ENCODE assay signal across 1 cellular context in the genomic region with DNA sequence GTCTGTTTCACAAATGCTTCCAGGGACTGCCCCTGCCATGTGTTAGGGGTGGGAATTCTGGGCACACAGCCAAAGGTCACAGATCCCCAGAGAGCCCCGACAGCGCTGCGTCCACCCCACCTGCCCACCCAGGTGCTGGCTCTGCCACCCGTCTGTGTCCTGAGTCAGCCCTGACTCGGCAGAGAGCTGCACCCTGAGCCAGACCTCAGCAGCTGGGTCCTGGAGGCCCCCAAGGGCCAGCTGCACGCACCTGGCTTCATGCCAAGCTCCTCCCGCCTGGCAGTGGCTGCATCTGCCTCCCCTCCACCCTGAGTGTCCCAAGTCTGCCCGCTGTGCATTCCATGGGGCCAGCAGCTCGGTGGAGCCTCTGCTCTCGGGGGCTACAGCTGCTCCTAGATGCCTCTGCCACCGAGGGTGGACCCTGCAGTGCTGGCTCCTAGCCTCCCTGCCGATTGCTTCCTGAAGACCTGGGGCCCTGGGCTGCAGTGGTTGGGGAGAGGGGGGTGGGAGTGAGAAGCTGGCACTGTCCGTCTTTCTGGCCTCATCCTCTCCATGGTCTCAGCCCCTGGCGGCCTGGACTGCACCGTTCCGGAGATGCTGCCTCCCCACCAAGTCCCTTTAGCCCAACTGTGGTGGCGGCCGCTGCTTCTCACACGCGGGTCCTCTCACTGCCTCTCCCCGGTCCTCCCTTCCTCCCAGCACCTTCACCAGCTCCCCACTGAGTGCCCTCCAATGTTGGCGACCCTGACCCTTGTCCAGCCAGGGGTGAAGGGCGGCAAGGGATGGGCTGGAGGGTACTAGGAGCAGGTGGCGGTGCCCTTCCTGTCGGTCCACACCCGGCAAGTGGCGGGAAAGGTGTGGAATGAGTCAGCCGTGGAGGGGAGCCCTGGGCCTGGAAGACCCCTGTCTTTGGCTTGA.
TF ChIP-seq lines count a peak whose summit lies in the region.

No MANE protein-coding gene starts in this region.

TF ChIP-seq in GM23338, 12 proteins besides CTCF, POLR2A, EP300 and RAD21 (continued from another document):
- TF ChIP-seq, protein P1, sequence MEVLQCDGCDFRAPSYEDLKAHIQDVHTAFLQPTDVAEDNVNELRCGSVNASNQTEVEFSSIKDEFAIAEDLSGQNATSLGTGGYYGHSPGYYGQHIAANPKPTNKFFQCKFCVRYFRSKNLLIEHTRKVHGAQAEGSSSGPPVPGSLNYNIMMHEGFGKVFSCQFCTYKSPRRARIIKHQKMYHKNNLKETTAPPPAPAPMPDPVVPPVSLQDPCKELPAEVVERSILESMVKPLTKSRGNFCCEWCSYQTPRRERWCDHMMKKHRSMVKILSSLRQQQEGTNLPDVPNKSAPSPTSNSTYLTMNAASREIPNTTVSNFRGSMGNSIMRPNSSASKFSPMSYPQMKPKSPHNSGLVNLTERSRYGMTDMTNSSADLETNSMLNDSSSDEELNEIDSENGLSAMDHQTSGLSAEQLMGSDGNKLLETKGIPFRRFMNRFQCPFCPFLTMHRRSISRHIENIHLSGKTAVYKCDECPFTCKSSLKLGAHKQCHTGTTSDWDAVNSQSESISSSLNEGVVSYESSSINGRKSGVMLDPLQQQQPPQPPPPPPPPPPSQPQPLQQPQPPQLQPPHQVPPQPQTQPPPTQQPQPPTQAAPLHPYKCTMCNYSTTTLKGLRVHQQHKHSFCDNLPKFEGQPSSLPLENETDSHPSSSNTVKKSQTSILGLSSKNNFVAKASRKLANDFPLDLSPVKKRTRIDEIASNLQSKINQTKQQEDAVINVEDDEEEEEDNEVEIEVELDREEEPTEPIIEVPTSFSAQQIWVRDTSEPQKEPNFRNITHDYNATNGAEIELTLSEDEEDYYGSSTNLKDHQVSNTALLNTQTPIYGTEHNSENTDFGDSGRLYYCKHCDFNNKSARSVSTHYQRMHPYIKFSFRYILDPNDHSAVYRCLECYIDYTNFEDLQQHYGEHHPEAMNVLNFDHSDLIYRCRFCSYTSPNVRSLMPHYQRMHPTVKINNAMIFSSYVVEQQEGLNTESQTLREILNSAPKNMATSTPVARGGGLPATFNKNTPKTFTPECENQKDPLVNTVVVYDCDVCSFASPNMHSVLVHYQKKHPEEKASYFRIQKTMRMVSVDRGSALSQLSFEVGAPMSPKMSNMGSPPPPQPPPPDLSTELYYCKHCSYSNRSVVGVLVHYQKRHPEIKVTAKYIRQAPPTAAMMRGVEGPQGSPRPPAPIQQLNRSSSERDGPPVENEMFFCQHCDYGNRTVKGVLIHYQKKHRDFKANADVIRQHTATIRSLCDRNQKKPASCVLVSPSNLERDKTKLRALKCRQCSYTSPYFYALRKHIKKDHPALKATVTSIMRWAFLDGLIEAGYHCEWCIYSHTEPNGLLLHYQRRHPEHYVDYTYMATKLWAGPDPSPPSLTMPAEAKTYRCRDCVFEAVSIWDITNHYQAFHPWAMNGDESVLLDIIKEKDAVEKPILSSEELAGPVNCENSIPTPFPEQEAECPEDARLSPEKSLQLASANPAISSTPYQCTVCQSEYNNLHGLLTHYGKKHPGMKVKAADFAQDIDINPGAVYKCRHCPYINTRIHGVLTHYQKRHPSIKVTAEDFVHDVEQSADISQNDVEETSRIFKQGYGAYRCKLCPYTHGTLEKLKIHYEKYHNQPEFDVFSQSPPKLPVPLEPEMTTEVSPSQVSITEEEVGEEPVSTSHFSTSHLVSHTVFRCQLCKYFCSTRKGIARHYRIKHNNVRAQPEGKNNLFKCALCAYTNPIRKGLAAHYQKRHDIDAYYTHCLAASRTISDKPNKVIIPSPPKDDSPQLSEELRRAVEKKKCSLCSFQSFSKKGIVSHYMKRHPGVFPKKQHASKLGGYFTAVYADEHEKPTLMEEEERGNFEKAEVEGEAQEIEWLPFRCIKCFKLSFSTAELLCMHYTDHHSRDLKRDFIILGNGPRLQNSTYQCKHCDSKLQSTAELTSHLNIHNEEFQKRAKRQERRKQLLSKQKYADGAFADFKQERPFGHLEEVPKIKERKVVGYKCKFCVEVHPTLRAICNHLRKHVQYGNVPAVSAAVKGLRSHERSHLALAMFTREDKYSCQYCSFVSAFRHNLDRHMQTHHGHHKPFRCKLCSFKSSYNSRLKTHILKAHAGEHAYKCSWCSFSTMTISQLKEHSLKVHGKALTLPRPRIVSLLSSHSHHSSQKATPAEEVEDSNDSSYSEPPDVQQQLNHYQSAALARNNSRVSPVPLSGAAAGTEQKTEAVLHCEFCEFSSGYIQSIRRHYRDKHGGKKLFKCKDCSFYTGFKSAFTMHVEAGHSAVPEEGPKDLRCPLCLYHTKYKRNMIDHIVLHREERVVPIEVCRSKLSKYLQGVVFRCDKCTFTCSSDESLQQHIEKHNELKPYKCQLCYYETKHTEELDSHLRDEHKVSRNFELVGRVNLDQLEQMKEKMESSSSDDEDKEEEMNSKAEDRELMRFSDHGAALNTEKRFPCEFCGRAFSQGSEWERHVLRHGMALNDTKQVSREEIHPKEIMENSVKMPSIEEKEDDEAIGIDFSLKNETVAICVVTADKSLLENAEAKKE (CRISPR knock-in tag; IDR thresholded peaks at IDR 0.05), result no peak
- TF ChIP-seq STAT1 (IDR thresholded peaks at IDR 0.05; ENCODE audit: unreplicated experiment) (no peak), EZH2 (IDR thresholded peaks at IDR 0.05; ENCODE audit: low read depth, unreplicated experiment) (no peak), POLR2AphosphoS5 (IDR thresholded peaks at IDR 0.05; ENCODE audit: low read depth) (no peak), NANOG (IDR thresholded peaks at IDR 0.05; ENCODE audit: borderline replicate concordance) (no peak), JUNB (IDR thresholded peaks at IDR 0.05; ENCODE audit: unreplicated experiment) (no peak)
- TF ChIP-seq, protein P2, sequence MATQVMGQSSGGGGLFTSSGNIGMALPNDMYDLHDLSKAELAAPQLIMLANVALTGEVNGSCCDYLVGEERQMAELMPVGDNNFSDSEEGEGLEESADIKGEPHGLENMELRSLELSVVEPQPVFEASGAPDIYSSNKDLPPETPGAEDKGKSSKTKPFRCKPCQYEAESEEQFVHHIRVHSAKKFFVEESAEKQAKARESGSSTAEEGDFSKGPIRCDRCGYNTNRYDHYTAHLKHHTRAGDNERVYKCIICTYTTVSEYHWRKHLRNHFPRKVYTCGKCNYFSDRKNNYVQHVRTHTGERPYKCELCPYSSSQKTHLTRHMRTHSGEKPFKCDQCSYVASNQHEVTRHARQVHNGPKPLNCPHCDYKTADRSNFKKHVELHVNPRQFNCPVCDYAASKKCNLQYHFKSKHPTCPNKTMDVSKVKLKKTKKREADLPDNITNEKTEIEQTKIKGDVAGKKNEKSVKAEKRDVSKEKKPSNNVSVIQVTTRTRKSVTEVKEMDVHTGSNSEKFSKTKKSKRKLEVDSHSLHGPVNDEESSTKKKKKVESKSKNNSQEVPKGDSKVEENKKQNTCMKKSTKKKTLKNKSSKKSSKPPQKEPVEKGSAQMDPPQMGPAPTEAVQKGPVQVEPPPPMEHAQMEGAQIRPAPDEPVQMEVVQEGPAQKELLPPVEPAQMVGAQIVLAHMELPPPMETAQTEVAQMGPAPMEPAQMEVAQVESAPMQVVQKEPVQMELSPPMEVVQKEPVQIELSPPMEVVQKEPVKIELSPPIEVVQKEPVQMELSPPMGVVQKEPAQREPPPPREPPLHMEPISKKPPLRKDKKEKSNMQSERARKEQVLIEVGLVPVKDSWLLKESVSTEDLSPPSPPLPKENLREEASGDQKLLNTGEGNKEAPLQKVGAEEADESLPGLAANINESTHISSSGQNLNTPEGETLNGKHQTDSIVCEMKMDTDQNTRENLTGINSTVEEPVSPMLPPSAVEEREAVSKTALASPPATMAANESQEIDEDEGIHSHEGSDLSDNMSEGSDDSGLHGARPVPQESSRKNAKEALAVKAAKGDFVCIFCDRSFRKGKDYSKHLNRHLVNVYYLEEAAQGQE (IDR thresholded peaks at IDR 0.05; ENCODE audit: unreplicated experiment), result no peak
TF ChIP-seq in GM23338: peak in this region for 0.
